8 cellular contexts compared by ENCODE assay signal in the genomic region with DNA sequence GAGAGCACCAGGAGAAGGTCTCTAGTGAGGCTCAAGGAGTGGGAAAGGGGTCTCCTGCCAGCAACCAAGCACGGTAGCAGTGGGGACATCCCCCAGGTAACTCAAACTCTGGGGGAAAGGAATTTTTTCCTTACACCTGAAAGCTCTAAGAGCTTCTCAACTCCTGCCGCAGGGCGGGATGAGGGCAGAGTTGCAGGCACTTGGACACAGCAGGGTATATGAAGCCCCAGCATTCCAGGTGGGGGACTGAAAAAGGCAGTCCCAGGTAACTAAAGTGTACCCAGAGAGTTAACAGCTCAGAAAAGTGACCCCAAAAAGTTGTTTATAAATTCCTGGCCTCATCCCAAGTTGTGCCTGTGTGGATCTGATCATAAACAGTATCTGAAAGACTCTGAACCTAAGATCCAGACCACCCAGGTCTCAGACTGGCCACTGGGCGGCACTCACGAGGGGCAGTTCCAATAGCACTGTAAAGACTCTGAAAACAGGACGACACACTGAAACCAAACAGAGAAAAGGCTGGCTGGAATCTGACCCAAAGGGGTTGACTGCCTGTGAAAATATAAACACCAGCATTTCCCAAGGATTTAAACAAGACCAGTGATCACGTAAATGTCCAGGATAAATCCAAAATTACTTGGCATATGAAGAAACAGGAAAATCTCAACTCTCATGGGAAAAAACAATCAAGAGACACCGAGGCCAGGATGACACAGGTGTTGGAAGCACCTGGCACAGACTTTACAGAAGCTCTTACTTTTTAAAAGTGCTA. TPM values are rescaled to one million over a fixed set of nuclear protein-coding genes. Genes with fewer than 3 reads are reported as not detected.
A peak's percentile ranks its signal among the peaks of the same experiment; 100 is the strongest.
DNase-seq lines count a peak whose midpoint lies in the region; ATAC-seq and TF ChIP-seq lines count a peak whose summit lies in the region.

No MANE protein-coding gene starts in this region.

- H3K4me1 ChIP-seq in iPS DF 6.9 (ENCODE audit: control insufficient read depth, insufficient read depth, low read length): no peaks in the 10 kb centered on the region

- H3K27me3 ChIP-seq in iPS DF 6.9 (ENCODE audit: control insufficient read depth, insufficient read depth, low read length): no peaks in the 10 kb centered on the region

- WGBS in iPS DF 6.9 (ENCODE audit: insufficient coverage, insufficient read length): no CpG with 5 or more reads among the region's 8 CpGs

- peak; percentile 13 for TF ChIP-seq CTCF in natural killer cell (IDR thresholded peaks at IDR 0.05)

- H3K27ac ChIP-seq in iPS DF 6.9 (ENCODE audit: low read length): no peak overlapping the region

- no peaks in the 10 kb centered on the region; the same call in 1 of the 2 replicates for H3K9me3 ChIP-seq in iPS DF 6.9 (ENCODE audit: control insufficient read depth, insufficient read depth, low read length)

- H3K36me3 Mint-ChIP-seq in natural killer cell: no peaks in the 10 kb centered on the region
- no peaks in the 10 kb centered on the region for H3K36me3 Mint-ChIP-seq in natural killer cell treated with Interleukin-12 subunit alpha and Interleukin-12 subunit beta and Interleukin-15 and Interleukin-18, amount 100 ng/mL, for 72 hours
- H3K36me3 Mint-ChIP-seq in stimulated activated effector memory CD8-positive, alpha-beta T cell treated with anti-CD3 and anti-CD28 coated beads, Interleukin-12 subunit alpha, Interleukin-12 subunit beta, amount 100 ng/mL, for 72 hours: no peaks in the 10 kb centered on the region

- no peaks in the 10 kb centered on the region for H3K4me1 Mint-ChIP-seq in natural killer cell
- H3K4me1 Mint-ChIP-seq in natural killer cell treated with Interleukin-12 subunit alpha and Interleukin-12 subunit beta and Interleukin-15 and Interleukin-18, amount 100 ng/mL, for 72 hours (ENCODE audit: low read depth in 2 of 2): peaks cover 3 to 5% of the 10 kb centered on the region in 2 donors
- H3K4me1 Mint-ChIP-seq in stimulated activated effector memory CD8-positive, alpha-beta T cell treated with anti-CD3 and anti-CD28 coated beads, Interleukin-12 subunit alpha, Interleukin-12 subunit beta, amount 100 ng/mL, for 72 hours: no peaks in the 10 kb centered on the region

- H3K4me3 Mint-ChIP-seq in natural killer cell: no peak overlapping the region
- H3K4me3 Mint-ChIP-seq in natural killer cell treated with Interleukin-12 subunit alpha and Interleukin-12 subunit beta and Interleukin-15 and Interleukin-18, amount 100 ng/mL, for 72 hours: no peak overlapping the region
- H3K4me3 Mint-ChIP-seq in stimulated activated effector memory CD8-positive, alpha-beta T cell treated with anti-CD3 and anti-CD28 coated beads, Interleukin-12 subunit alpha, Interleukin-12 subunit beta, amount 100 ng/mL, for 72 hours: no peak overlapping the region

- intact Hi-C loops in natural killer cell (cut with micrococcal nuclease): no loop called here

- DNase-seq in natural killer cell (peak; percentile 18), NCI-H460 (ENCODE audit: extremely low read depth, low read depth) (peak; percentile 67), astrocyte of the hippocampus (ENCODE audit: low read depth, low spot score) (peak; percentile 80), iPS DF 6.9 (ENCODE audit: low read depth, low spot score) (peak; percentile 39)
- no peak for DNase-seq in natural killer cell treated with Interleukin-12 subunit alpha and Interleukin-12 subunit beta and Interleukin-15 and Interleukin-18, amount 100 ng/mL, for 72 hours (ENCODE audit: low spot score)
- DNase-seq in stimulated activated effector memory CD8-positive, alpha-beta T cell treated with anti-CD3 and anti-CD28 coated beads, Interleukin-12 subunit alpha, Interleukin-12 subunit beta, amount 100 ng/mL, for 72 hours (ENCODE audit: low spot score in 2 of 2): no peak

- H3K27me3 Mint-ChIP-seq in natural killer cell (ENCODE audit: low read depth in 2 of 2): peaks cover 0 to 10% of the 10 kb centered on the region in 2 donors
- H3K27me3 Mint-ChIP-seq in natural killer cell treated with Interleukin-12 subunit alpha and Interleukin-12 subunit beta and Interleukin-15 and Interleukin-18, amount 100 ng/mL, for 72 hours: peaks cover 6% of the 10 kb centered on the region in 2 donors

- no peaks in the 10 kb centered on the region for H3K36me3 ChIP-seq in iPS DF 6.9 (ENCODE audit: control insufficient read depth, insufficient read depth, low read length)

- no peaks in the 10 kb centered on the region for H3K9me3 Mint-ChIP-seq in natural killer cell
- H3K9me3 Mint-ChIP-seq in natural killer cell treated with Interleukin-12 subunit alpha and Interleukin-12 subunit beta and Interleukin-15 and Interleukin-18, amount 100 ng/mL, for 72 hours: no peaks in the 10 kb centered on the region
- no peaks in the 10 kb centered on the region for H3K9me3 Mint-ChIP-seq in stimulated activated effector memory CD8-positive, alpha-beta T cell treated with anti-CD3 and anti-CD28 coated beads, Interleukin-12 subunit alpha, Interleukin-12 subunit beta, amount 100 ng/mL, for 72 hours

- H3K4me3 ChIP-seq in iPS DF 6.9 (ENCODE audit: low read length): no peak overlapping the region

- peak; percentile 52 to 69 (median 53) for ATAC-seq in natural killer cell
- ATAC-seq in natural killer cell treated with Interleukin-12 subunit alpha and Interleukin-12 subunit beta and Interleukin-15 and Interleukin-18, amount 100 ng/mL, for 72 hours: no peak
- peak; percentile 46 for ATAC-seq in stimulated activated effector memory CD8-positive, alpha-beta T cell treated with anti-CD3 and anti-CD28 coated beads, Interleukin-12 subunit alpha, Interleukin-12 subunit beta, amount 100 ng/mL, for 72 hours
- no peak for ATAC-seq in GM18861 (IDR thresholded peaks at IDR 0.05; ENCODE audit: unreplicated experiment)
- no peak for ATAC-seq in GM18520 (IDR thresholded peaks at IDR 0.05; ENCODE audit: unreplicated experiment)

- H3K27ac Mint-ChIP-seq in natural killer cell: no peak overlapping the region
- no peak overlapping the region for H3K27ac Mint-ChIP-seq in natural killer cell treated with Interleukin-12 subunit alpha and Interleukin-12 subunit beta and Interleukin-15 and Interleukin-18, amount 100 ng/mL, for 72 hours
- H3K27ac Mint-ChIP-seq in stimulated activated effector memory CD8-positive, alpha-beta T cell treated with anti-CD3 and anti-CD28 coated beads, Interleukin-12 subunit alpha, Interleukin-12 subunit beta, amount 100 ng/mL, for 72 hours: no peak overlapping the region

RNA-seq across cellular contexts. Expression of a gene that starts 47.5 kb away (rescaled TPM):
- under 1 TPM in 2 of 3 donors, not detected in 1; 0.33 to 0.39 TPM for total RNA-seq in natural killer cell
- total RNA-seq in natural killer cell treated with Interleukin-12 subunit alpha and Interleukin-12 subunit beta and Interleukin-15 and Interleukin-18, amount 100 ng/mL, for 72 hours: 1 to 10 TPM in 1 of 2 donors, under 1 TPM in 1; 0.29 to 1.2 TPM
- total RNA-seq in NCI-H460 (2014; rRNA removed; shearing (Covaris generic)): 1.0 and 1.1 TPM in 2 replicates
- 0.53 and 3.9 TPM in 2 replicates for polyA plus RNA-seq in NCI-H460 (2014; cell fraction: nucleus; rRNA removed)

RNA-seq across cellular contexts. Expression of a gene that starts 47.6 kb away (rescaled TPM):
- total RNA-seq in natural killer cell: 10 to 100 TPM; 18.1 to 28.4 (median 25.0) TPM
- total RNA-seq in natural killer cell treated with Interleukin-12 subunit alpha and Interleukin-12 subunit beta and Interleukin-15 and Interleukin-18, amount 100 ng/mL, for 72 hours: 10 to 100 TPM; 38.3 to 81.8 TPM
- total RNA-seq in NCI-H460 (2014; rRNA removed; shearing (Covaris generic)): 28.2 and 33.1 TPM in 2 replicates
- 24.6 and 25.5 TPM in 2 replicates for polyA plus RNA-seq in NCI-H460 (2014; cell fraction: nucleus; rRNA removed)

Comparison
In these comparisons a context has a peak if more than half of its experiments do, and no peak if none do; other contexts are left out.
1. ATAC-seq: peak in natural killer cell (3 of 3) and stimulated activated effector memory CD8-positive, alpha-beta T cell treated with anti-CD3 and anti-CD28 coated beads, Interleukin-12 subunit alpha, Interleukin-12 subunit beta, amount 100 ng/mL, for 72 hours (single experiment); none in natural killer cell treated with Interleukin-12 subunit alpha and Interleukin-12 subunit beta and Interleukin-15 and Interleukin-18, amount 100 ng/mL, for 72 hours (0 of 2), GM18861 (single experiment) and GM18520 (single experiment).
2. DNase-seq: peak in natural killer cell (single experiment), NCI-H460 (single experiment), astrocyte of the hippocampus (single experiment) and iPS DF 6.9 (single experiment); none in natural killer cell treated with Interleukin-12 subunit alpha and Interleukin-12 subunit beta and Interleukin-15 and Interleukin-18, amount 100 ng/mL, for 72 hours (single experiment) and stimulated activated effector memory CD8-positive, alpha-beta T cell treated with anti-CD3 and anti-CD28 coated beads, Interleukin-12 subunit alpha, Interleukin-12 subunit beta, amount 100 ng/mL, for 72 hours (0 of 2).